Comparison of ENCODE assay signal across 8 cellular contexts in genomic region chr6:5025911-5026819, GRCh38. TPM values are rescaled to one million over a fixed set of nuclear protein-coding genes. Genes with fewer than 3 reads are reported as not detected.
A peak's percentile ranks its signal among the peaks of the same experiment; 100 is the strongest.
DNase-seq lines count a peak whose midpoint lies in the region; ATAC-seq, FAIRE-seq and TF ChIP-seq lines count a peak whose summit lies in the region.

No MANE protein-coding gene starts in this region.

- no peaks in the 10 kb centered on the region for H3K9me3 Mint-ChIP-seq in chondrocyte (ENCODE audit: low read depth)

- H3K4me1 Mint-ChIP-seq in chondrocyte (ENCODE audit: low read depth) = peaks cover 21% of the 10 kb centered on the region

- H3K4me3 Mint-ChIP-seq in chondrocyte (ENCODE audit: unreplicated experiment) = peak overlapping the region; percentile 82

- H3K36me3 Mint-ChIP-seq in chondrocyte (ENCODE audit: low read depth) = no peaks in the 10 kb centered on the region

- no peaks in the 10 kb centered on the region for H3K9me2 ChIP-seq in PC-3 (replicated peaks; ENCODE audit: low read length)

- peak; percentile 55 to 72 for DNase-seq in HAP-1 (ENCODE audit: low spot score in 2 of 2)
- DNase-seq in NCI-H748 (lab: John Stamatoyannopoulos, UW; ENCODE audit: unreplicated experiment) = peak; percentile 67
- no peak for DNase-seq in chondrocyte (ENCODE audit: low spot score)
- peak; percentile 5 for DNase-seq in kidney epithelial cell (ENCODE audit: low read depth)
- DNase-seq in small intestine = peak; percentile 37
- no peak for DNase-seq in ACHN
- DNase-seq in PC-3 = no peak
- no peak for DNase-seq in HUDEP-2 (lab: John Stamatoyannopoulos, UW; ENCODE audit: unreplicated experiment in 76 of 76)

- no peak overlapping the region for H3K9ac ChIP-seq in PC-3 (ENCODE audit: low read length)

- H3K4me3 ChIP-seq in HAP-1 (peak overlapping the region; percentile 19), kidney epithelial cell (ENCODE audit: low read depth, low read length) (peak overlapping the region; percentile 30), small intestine (ENCODE audit: low read depth in 1 of 2, low read length in 2 of 2) (peak overlapping the region in 1 of 2 donors; percentile 26), PC-3 (ENCODE audit: low read length) (no peak overlapping the region)

- no peaks in the 10 kb centered on the region for H3K9me3 ChIP-seq in HAP-1
- no peaks in the 10 kb centered on the region for H3K9me3 ChIP-seq in small intestine (ENCODE audit: control insufficient read depth, low read depth)
- H3K9me3 ChIP-seq in PC-3 (ENCODE audit: low read length) = no peaks in the 10 kb centered on the region

- POLR2A ChIA-PET in PC-3 (lab: Charles Lee; ENCODE audit: unreplicated experiment) = no interaction called here

- no peaks in the 10 kb centered on the region for H3K36me3 ChIP-seq in HAP-1 (replicated peaks)
- H3K36me3 ChIP-seq in kidney epithelial cell (ENCODE audit: control insufficient read depth, insufficient read depth, low read length) = no peaks in the 10 kb centered on the region
- no peaks in the 10 kb centered on the region for H3K36me3 ChIP-seq in small intestine (ENCODE audit: control insufficient read depth in 2 of 2, insufficient read depth in 2 of 2, low read length in 2 of 2)
- no peaks in the 10 kb centered on the region for H3K36me3 ChIP-seq in PC-3 (ENCODE audit: low read depth, low read length)

- H3K27me3 Mint-ChIP-seq in chondrocyte (ENCODE audit: low read depth) = no peaks in the 10 kb centered on the region

- H3K4me2 ChIP-seq in PC-3 (ENCODE audit: low read length) = no peak overlapping the region

- peak; percentile 66 for TF ChIP-seq CTCF in chondrocyte (IDR thresholded peaks at IDR 0.05)
- TF ChIP-seq CTCF in kidney epithelial cell (IDR thresholded peaks at IDR 0.05; ENCODE audit: insufficient read depth, low read length, poor library complexity, severe bottlenecking) = peak; percentile 5
- TF ChIP-seq CTCF in PC-3 (conservative IDR thresholded peaks at IDR 0.05; ENCODE audit: low read depth, low read length) = no peak

- H3K27ac ChIP-seq in small intestine (ENCODE audit: low read depth in 1 of 2, low read length in 1 of 2) (peak overlapping the region in 1 of 2 donors; percentile 41), PC-3 (ENCODE audit: low read length) (no peak overlapping the region)

- no peaks in the 10 kb centered on the region for H4K20me1 ChIP-seq in PC-3 (ENCODE audit: low read length)

- H3F3A ChIP-seq in PC-3 (ENCODE audit: low read length, unreplicated experiment) = no peaks in the 10 kb centered on the region

- no peak for ATAC-seq in PC-3

- in situ Hi-C loops in HAP-1 (cut with MboI; ENCODE audit: low sequenced_read_pairs) = no loop called here
- in situ Hi-C loops in ACHN (cut with HindIII; ENCODE audit: low pct_ligation_motif_present, low pct_unique_long_range_greater_than_20kb, low sequenced_read_pairs) = no loop called here

- BruUV-seq in PC-3 (replicated peaks; lab: Mats Ljungman, UMichigan) = no TSS peak

- WGBS in small intestine, 3 donors = 3 to 12% (median 6%) methylated on average over 34 to 35 of the region's 35 CpGs

- H3K4me1 ChIP-seq in HAP-1 = peaks cover 23% of the 10 kb centered on the region
- no peaks in the 10 kb centered on the region for H3K4me1 ChIP-seq in small intestine (ENCODE audit: control insufficient read depth in 2 of 2, insufficient read depth in 1 of 2, low read depth in 1 of 2, low read length in 1 of 2)
- H3K4me1 ChIP-seq in PC-3 (ENCODE audit: insufficient read depth, low read length) = no peaks in the 10 kb centered on the region

- FAIRE-seq in small intestine (lab: Jason Lieb, UNC) = no peak

- no peaks in the 10 kb centered on the region for H3K79me2 ChIP-seq in PC-3 (ENCODE audit: low read length)

- CTCF ChIA-PET in PC-3 (lab: Charles Lee) = no interaction called here

- no peaks in the 10 kb centered on the region for H3K27me3 ChIP-seq in HAP-1 (ENCODE audit: low read depth)
- no peaks in the 10 kb centered on the region for H3K27me3 ChIP-seq in kidney epithelial cell (ENCODE audit: control insufficient read depth, insufficient read depth, low read length)
- H3K27me3 ChIP-seq in small intestine (ENCODE audit: control insufficient read depth in 2 of 2, insufficient read depth in 2 of 2, low read length in 2 of 2) = no peaks in the 10 kb centered on the region
- no peaks in the 10 kb centered on the region for H3K27me3 ChIP-seq in PC-3 (ENCODE audit: low read length)

- intact Hi-C loops in PC-3 (cut with micrococcal nuclease) = no loop called here

- no peak overlapping the region for H2AFZ ChIP-seq in PC-3 (ENCODE audit: low read length)

- peak overlapping the region; percentile 88 for H3K27ac Mint-ChIP-seq in chondrocyte (ENCODE audit: unreplicated experiment)

RNA-seq across cellular contexts. Expression of gene RPP40, which starts 22.3 kb away (rescaled TPM):
- 6.0 to 6.8 TPM (median 6.2 TPM) in 3 replicates for total RNA-seq in chondrocyte
- total RNA-seq in kidney epithelial cell = 10.6 and 16.0 TPM in 2 replicates
- 10 to 100 TPM in 1 of 3 donors, 1 to 10 TPM in 2; 2.2 to 10.6 (median 2.7) TPM for polyA plus RNA-seq in small intestine
- 29.3 and 37.9 TPM in 2 replicates for total RNA-seq in PC-3 (2014; rRNA removed)

RNA-seq across cellular contexts. Expression of gene PPP1R3G, which starts 59.0 kb away (rescaled TPM):
- total RNA-seq in chondrocyte = 0.56 to 2.6 TPM (median 2.2 TPM) in 3 replicates
- 0.96 and 2.1 TPM in 2 replicates for total RNA-seq in kidney epithelial cell
- polyA plus RNA-seq in small intestine = under 1 TPM in 1 of 3 donors, not detected in 2; 0.28 TPM
- 2.8 and 3.2 TPM in 2 replicates for total RNA-seq in PC-3 (2014; rRNA removed)

Comparison
In these comparisons a context has a peak if more than half of its experiments do, and no peak if none do; other contexts are left out.
1. DNase-seq: peak in HAP-1 (2 of 2), NCI-H748 (single experiment), kidney epithelial cell (single experiment) and small intestine (single experiment); none in chondrocyte (single experiment), ACHN (single experiment), PC-3 (single experiment) and HUDEP-2 (0 of 76).